ENCODE assay signal across 10 cellular contexts in genomic region chr11:297666-298405, GRCh38. TPM values are rescaled to one million over a fixed set of nuclear protein-coding genes. Genes with fewer than 3 reads are reported as not detected.
DNase-seq lines count a peak whose midpoint lies in the region; ATAC-seq and TF ChIP-seq lines count a peak whose summit lies in the region.
"Had no signal": no experiment of that assay in that cellular context is flagged by ENCODE, and none has a peak within 500 bp of the region (broad histone marks: within the 10 kb centered on the region; RNA-seq: fewer than 3 reads in every experiment).

No MANE protein-coding gene starts in this region.

- H3K36me3 ChIP-seq in DND-41 (ENCODE audit: insufficient read depth, low read length) = peaks cover 14% of the 10 kb centered on the region
- no peaks in the 10 kb centered on the region for H3K36me3 ChIP-seq in Karpas-422 (ENCODE audit: insufficient read depth, low read length)
- H3K36me3 ChIP-seq: adrenal gland had no signal

- DNase-seq in DND-41 (no peak), T-cell (peak in 6 of 34 experiments; percentile 3 to 21 (median 8)), NCI-H187 treated with DMSO at 0.1 percent for 48 hours (lab: John Stamatoyannopoulos, UW) (no peak), Karpas-422 (no peak)
- DNase-seq in effector memory CD8-positive, alpha-beta T cell = no peak
- peak; percentile 52 for DNase-seq in natural killer cell treated with Interleukin-12 subunit alpha and Interleukin-12 subunit beta and Interleukin-15 and Interleukin-18, amount 100 ng/mL, for 72 hours (ENCODE audit: low spot score)
- DNase-seq: adrenal gland; stimulated activated CD4-positive, alpha-beta T cell treated with anti-CD3 and anti-CD28 coated beads, Interleukin-2, amount 100 ng/mL, for 48 hours had no signal

- no peaks in the 10 kb centered on the region for H3K9me3 Mint-ChIP-seq in T-cell
- no peaks in the 10 kb centered on the region for H3K9me3 Mint-ChIP-seq in effector memory CD8-positive, alpha-beta T cell
- no peaks in the 10 kb centered on the region for H3K9me3 Mint-ChIP-seq in natural killer cell treated with Interleukin-12 subunit alpha and Interleukin-12 subunit beta and Interleukin-15 and Interleukin-18, amount 100 ng/mL, for 72 hours

- peaks cover 7% of the 10 kb centered on the region for H3K27me3 ChIP-seq in DND-41 (ENCODE audit: insufficient read depth, low read length, poor library complexity)
- H3K27me3 ChIP-seq in Karpas-422 (ENCODE audit: low read length) = no peaks in the 10 kb centered on the region

- H3K4me1 ChIP-seq in DND-41 (ENCODE audit: insufficient read depth, low read length) (no peaks in the 10 kb centered on the region), Karpas-422 (ENCODE audit: low read length) (no peaks in the 10 kb centered on the region)
- H3K4me1 ChIP-seq: adrenal gland had no signal

- peak overlapping the region in 1 of 3 donors; percentile 58 for H3K4me3 Mint-ChIP-seq in T-cell
- peak overlapping the region; percentile 53 for H3K4me3 Mint-ChIP-seq in effector memory CD8-positive, alpha-beta T cell
- peak overlapping the region; percentile 66 for H3K4me3 Mint-ChIP-seq in natural killer cell treated with Interleukin-12 subunit alpha and Interleukin-12 subunit beta and Interleukin-15 and Interleukin-18, amount 100 ng/mL, for 72 hours

- no peaks in the 10 kb centered on the region for H3K36me3 Mint-ChIP-seq in T-cell
- H3K36me3 Mint-ChIP-seq in effector memory CD8-positive, alpha-beta T cell (ENCODE audit: insufficient read depth) = peaks cover 18% of the 10 kb centered on the region
- H3K36me3 Mint-ChIP-seq in natural killer cell treated with Interleukin-12 subunit alpha and Interleukin-12 subunit beta and Interleukin-15 and Interleukin-18, amount 100 ng/mL, for 72 hours = no peaks in the 10 kb centered on the region

- H4K20me1 ChIP-seq in DND-41 (ENCODE audit: insufficient read depth, low read length) (peaks cover 4% of the 10 kb centered on the region), Karpas-422 (ENCODE audit: insufficient read depth, low read depth, low read length) (no peaks in the 10 kb centered on the region)

- TF ChIP-seq CTCF in DND-41 (IDR thresholded peaks at IDR 0.05; ENCODE audit: borderline replicate concordance, extremely low read depth, low read length, poor library complexity, severe bottlenecking) = no peak

- POLR2A ChIA-PET in T-cell (lab: Charles Lee) = no interaction called here

- H3K4me2 ChIP-seq in DND-41 (ENCODE audit: insufficient read depth, low read length) = no peak overlapping the region
- no peak overlapping the region for H3K4me2 ChIP-seq in Karpas-422 (ENCODE audit: low read depth, low read length, poor library complexity, severe bottlenecking)

- H3K27ac Mint-ChIP-seq in T-cell = peak overlapping the region; percentile 55 to 85
- peak overlapping the region; percentile 57 to 83 for H3K27ac Mint-ChIP-seq in effector memory CD8-positive, alpha-beta T cell
- H3K27ac Mint-ChIP-seq in natural killer cell treated with Interleukin-12 subunit alpha and Interleukin-12 subunit beta and Interleukin-15 and Interleukin-18, amount 100 ng/mL, for 72 hours = peak overlapping the region; percentile 56 to 57

- H3K9ac ChIP-seq in DND-41 (ENCODE audit: low read depth, low read length) (no peak overlapping the region), Karpas-422 (ENCODE audit: low read length) (no peak overlapping the region)

- H3K9me3 ChIP-seq in DND-41 (ENCODE audit: insufficient read depth, low read length, severe bottlenecking) = no peaks in the 10 kb centered on the region
- no peaks in the 10 kb centered on the region for H3K9me3 ChIP-seq in Karpas-422 (ENCODE audit: low read length)
- H3K9me3 ChIP-seq: adrenal gland had no signal

- H2AFZ ChIP-seq in DND-41 (ENCODE audit: low read depth, low read length) (no peak overlapping the region), Karpas-422 (ENCODE audit: low read length) (no peak overlapping the region)

- H3K9me2 ChIP-seq in Karpas-422 (replicated peaks; ENCODE audit: insufficient read depth, low read length) = no peaks in the 10 kb centered on the region

- H3K4me3 ChIP-seq in DND-41 (ENCODE audit: low read depth in 1 of 2, low read length in 2 of 2) = no peak overlapping the region
- H3K4me3 ChIP-seq in Karpas-422 (ENCODE audit: low read length) = no peak overlapping the region
- H3K4me3 ChIP-seq: adrenal gland had no signal

- CTCF ChIA-PET in T-cell (lab: Charles Lee) = no interaction called here

- H3K4me1 Mint-ChIP-seq in T-cell = peaks cover 9 to 36% (median 35%) of the 10 kb centered on the region in 3 donors
- H3K4me1 Mint-ChIP-seq in effector memory CD8-positive, alpha-beta T cell (ENCODE audit: low read depth in 2 of 2) = peaks cover 12 to 19% of the 10 kb centered on the region in 2 donors
- peaks cover 11 to 13% of the 10 kb centered on the region in 2 donors for H3K4me1 Mint-ChIP-seq in natural killer cell treated with Interleukin-12 subunit alpha and Interleukin-12 subunit beta and Interleukin-15 and Interleukin-18, amount 100 ng/mL, for 72 hours (ENCODE audit: low read depth in 2 of 2)

- no peak overlapping the region for H3K27ac ChIP-seq in DND-41 (ENCODE audit: low read length)
- no peak overlapping the region for H3K27ac ChIP-seq in Karpas-422 (ENCODE audit: low read length)
- H3K27ac ChIP-seq: adrenal gland had no signal

- H3K79me2 ChIP-seq in DND-41 (ENCODE audit: insufficient read depth, low read length) (no peaks in the 10 kb centered on the region), Karpas-422 (ENCODE audit: low read length) (no peaks in the 10 kb centered on the region)

- H3K27me3 Mint-ChIP-seq in T-cell = peaks cover 4 to 7% of the 10 kb centered on the region in 2 donors
- H3K27me3 Mint-ChIP-seq in effector memory CD8-positive, alpha-beta T cell = peaks cover 4 to 8% of the 10 kb centered on the region in 2 donors
- H3K27me3 Mint-ChIP-seq in natural killer cell treated with Interleukin-12 subunit alpha and Interleukin-12 subunit beta and Interleukin-15 and Interleukin-18, amount 100 ng/mL, for 72 hours = peaks cover 0 to under 1% of the 10 kb centered on the region in 2 donors

- ATAC-seq in DND-41 (ENCODE audit: insufficient read depth, low read depth) (peak; percentile 23), T-cell (replicated peaks in 1 of 4) (peak; percentile 23 to 39 (median 31)), HG02642 (IDR thresholded peaks at IDR 0.05; ENCODE audit: poor library complexity, unreplicated experiment) (no peak), HG02798 (IDR thresholded peaks at IDR 0.05; ENCODE audit: poor library complexity, unreplicated experiment) (no peak)
- peak; percentile 79 for ATAC-seq in effector memory CD8-positive, alpha-beta T cell (replicated peaks)
- ATAC-seq in natural killer cell treated with Interleukin-12 subunit alpha and Interleukin-12 subunit beta and Interleukin-15 and Interleukin-18, amount 100 ng/mL, for 72 hours = peak; percentile 74 to 76

RNA-seq across cellular contexts. Expression of gene IFITM5, which starts 1.5 kb away (rescaled TPM):
- total RNA-seq in T-cell = not detected
- not detected for total RNA-seq in natural killer cell treated with Interleukin-12 subunit alpha and Interleukin-12 subunit beta and Interleukin-15 and Interleukin-18, amount 100 ng/mL, for 72 hours
- not detected in 2 replicates for total RNA-seq in Karpas-422 (2014; rRNA removed; shearing (Covaris generic); ENCODE audit: low replicate concordance)
- total RNA-seq: adrenal gland had no signal

RNA-seq across cellular contexts. Expression of gene PGGHG, which starts 8.9 kb away (rescaled TPM):
- total RNA-seq in T-cell = 100 to 1,000 TPM; 252 to 818 (median 459) TPM
- total RNA-seq in natural killer cell treated with Interleukin-12 subunit alpha and Interleukin-12 subunit beta and Interleukin-15 and Interleukin-18, amount 100 ng/mL, for 72 hours = 10 to 100 TPM; 17.0 to 24.9 TPM
- total RNA-seq in Karpas-422 (2014; rRNA removed; shearing (Covaris generic); ENCODE audit: low replicate concordance) = 17.0 and 24.2 TPM in 2 replicates

RNA-seq across cellular contexts. Expression of gene IFITM2, which starts 9.8 kb away (rescaled TPM):
- total RNA-seq in T-cell = 100 to 1,000 TPM; 276 to 654 (median 359) TPM
- 100 to 1,000 TPM in 1 of 2 donors, 10 to 100 TPM in 1; 87.9 to 171 TPM for total RNA-seq in natural killer cell treated with Interleukin-12 subunit alpha and Interleukin-12 subunit beta and Interleukin-15 and Interleukin-18, amount 100 ng/mL, for 72 hours
- total RNA-seq in Karpas-422 (2014; rRNA removed; shearing (Covaris generic); ENCODE audit: low replicate concordance) = 18.5 and 19.4 TPM in 2 replicates

RNA-seq across cellular contexts. Expression of gene IFITM1, which starts 16.0 kb away (rescaled TPM):
- 100 to 1,000 TPM; 201 to 427 (median 243) TPM for total RNA-seq in T-cell
- total RNA-seq in natural killer cell treated with Interleukin-12 subunit alpha and Interleukin-12 subunit beta and Interleukin-15 and Interleukin-18, amount 100 ng/mL, for 72 hours = 10 to 100 TPM; 58.1 to 71.0 TPM
- 125 and 216 TPM in 2 replicates for total RNA-seq in Karpas-422 (2014; rRNA removed; shearing (Covaris generic); ENCODE audit: low replicate concordance)

RNA-seq across cellular contexts. Expression of gene NLRP6, which starts 19.6 kb away (rescaled TPM):
- 10 to 100 TPM in 3 of 5 donors, 1 to 10 TPM in 2; 6.7 to 27.7 (median 20.9) TPM for total RNA-seq in T-cell
- total RNA-seq in natural killer cell treated with Interleukin-12 subunit alpha and Interleukin-12 subunit beta and Interleukin-15 and Interleukin-18, amount 100 ng/mL, for 72 hours = 1 to 10 TPM in 1 of 2 donors, under 1 TPM in 1; 0.26 to 1.2 TPM
- total RNA-seq in Karpas-422 (2014; rRNA removed; shearing (Covaris generic); ENCODE audit: low replicate concordance) = 0.11 TPM in 1 of 2 replicates, not detected in the other

Comparison
In these comparisons a context has a peak if more than half of its experiments do, and no peak if none do; other contexts are left out.
1. ATAC-seq: peak in DND-41 (single experiment), T-cell (4 of 4), effector memory CD8-positive, alpha-beta T cell (single experiment) and natural killer cell treated with Interleukin-12 subunit alpha and Interleukin-12 subunit beta and Interleukin-15 and Interleukin-18, amount 100 ng/mL, for 72 hours (2 of 2); none in HG02642 (single experiment) and HG02798 (single experiment).
2. RNA of gene PGGHG, which starts 8.9 kb away (total RNA-seq): 252 to 818 TPM in T-cell; 17.0 to 24.9 TPM in natural killer cell treated with Interleukin-12 subunit alpha and Interleukin-12 subunit beta and Interleukin-15 and Interleukin-18, amount 100 ng/mL, for 72 hours and 17.0 to 24.2 TPM in Karpas-422; every median in the first group is over 4 times any median in the second.
3. Peak in every context shown above with its lines, with median percentiles within 50 percentile points of each other: H3K27ac Mint-ChIP-seq.